Comparison of ENCODE assay signal across 16 cellular contexts in genomic region chr10:22042557-22043326, GRCh38. TPM values are rescaled to one million over a fixed set of nuclear protein-coding genes. Genes with fewer than 3 reads are reported as not detected.
DNase-seq lines count a peak whose midpoint lies in the region; ATAC-seq and TF ChIP-seq lines count a peak whose summit lies in the region.
"Had no signal": no experiment of that assay in that cellular context is flagged by ENCODE, and none has a peak within 500 bp of the region (broad histone marks: within the 10 kb centered on the region; RNA-seq: fewer than 3 reads in every experiment).

No MANE protein-coding gene starts in this region.

- H3K9me3 Mint-ChIP-seq in osteocyte (ENCODE audit: unreplicated experiment) (no peaks in the 10 kb centered on the region), natural killer cell (no peaks in the 10 kb centered on the region)
- H3K9me3 Mint-ChIP-seq in activated T-cell treated with anti-CD3 and anti-CD28 coated beads, Interleukin-2, amount 50 U/mL, for 24 hours = no peaks in the 10 kb centered on the region
- H3K9me3 Mint-ChIP-seq: activated CD4-positive, alpha-beta T cell treated with anti-CD3 and anti-CD28 coated beads, Interleukin-2, amount 10 ng/mL, durations not matched to agents 24 days and 14 days; T-helper 1 cell treated with Interleukin-12 subunit alpha and Interleukin-12 subunit beta and Interleukin-4 antibody, amounts not matched to agents 30 μg/mL and 1 μg/mL, for 36 hours had no signal

- DNase-seq in HCT116 (ENCODE audit: low read depth, low spot score) = peak; percentile 33
- DNase-seq in RPMI7951 (ENCODE audit: low read depth) = peak; percentile 24
- DNase-seq in left cardiac atrium = no peak
- DNase-seq in osteocyte (ENCODE audit: extremely low spot score, unreplicated experiment) = no peak
- DNase-seq in natural killer cell = no peak
- DNase-seq in activated T-cell treated with anti-CD3 and anti-CD28 coated beads, Interleukin-2, amount 50 U/mL, for 24 hours = no peak
- no peak for DNase-seq in brain microvascular endothelial cell
- DNase-seq: activated CD4-positive, alpha-beta T cell treated with anti-CD3 and anti-CD28 coated beads, Interleukin-2, amount 10 ng/mL, durations not matched to agents 24 days and 14 days; activated T-cell treated with anti-CD3 and anti-CD28 coated beads, Interleukin-2, amount 50 U/mL, for 72 hours; amygdala; CD4-positive, CD25-positive, alpha-beta regulatory T cell; NCI-H446 treated with DMSO at 0.1 percent for 48 hours had no signal

- peak overlapping the region; percentile 73 for H3K4me2 ChIP-seq in HCT116 (ENCODE audit: low read length)
- H3K4me2 ChIP-seq: PC-9 had no signal

- TF ChIP-seq POLR2A in HCT116 (IDR thresholded peaks at IDR 0.05; ENCODE audit: borderline replicate concordance, extremely low read depth, insufficient read depth, insufficient read length) = no peak

- peaks cover 17% of the 10 kb centered on the region for H3K4me1 Mint-ChIP-seq in osteocyte (ENCODE audit: unreplicated experiment)
- H3K4me1 Mint-ChIP-seq in natural killer cell = peaks cover 0 to 5% of the 10 kb centered on the region in 2 donors
- H3K4me1 Mint-ChIP-seq in activated T-cell treated with anti-CD3 and anti-CD28 coated beads, Interleukin-2, amount 50 U/mL, for 24 hours (ENCODE audit: low read depth) = peaks cover 5% of the 10 kb centered on the region
- H3K4me1 Mint-ChIP-seq: activated CD4-positive, alpha-beta T cell treated with anti-CD3 and anti-CD28 coated beads, Interleukin-2, amount 10 ng/mL, durations not matched to agents 24 days and 14 days; CD4-positive, CD25-positive, alpha-beta regulatory T cell had no signal

- H3K9ac ChIP-seq in HCT116 (ENCODE audit: low read length) = peak overlapping the region; percentile 44

- intact Hi-C loops in HCT116 (cut with micrococcal nuclease) = no loop called here
- intact Hi-C loops in left cardiac atrium (cut with DNase I) = no loop called here
- intact Hi-C loops in natural killer cell (cut with micrococcal nuclease) = no loop called here

- no peak for TF ChIP-seq CTCF in HCT116 (IDR thresholded peaks at IDR 0.05 in 2 of 3, conservative IDR thresholded peaks at IDR 0.05 in 1 of 3; ENCODE audit: borderline replicate concordance in 1 of 3, insufficient read depth in 1 of 3, low read depth in 2 of 3, low read length in 2 of 3)
- TF ChIP-seq CTCF in osteocyte (IDR thresholded peaks at IDR 0.05) = no peak
- TF ChIP-seq CTCF in natural killer cell (IDR thresholded peaks at IDR 0.05) = no peak
- no peak for TF ChIP-seq CTCF in brain microvascular endothelial cell (IDR thresholded peaks at IDR 0.05; ENCODE audit: low read depth, low read length, missing control alignments)

- CTCF ChIA-PET in HCT116 (lab: Charles Lee) = no interaction called here

- H3K36me3 Mint-ChIP-seq in osteocyte (ENCODE audit: unreplicated experiment) (no peaks in the 10 kb centered on the region), natural killer cell (no peaks in the 10 kb centered on the region)
- no peaks in the 10 kb centered on the region for H3K36me3 Mint-ChIP-seq in activated T-cell treated with anti-CD3 and anti-CD28 coated beads, Interleukin-2, amount 50 U/mL, for 24 hours (ENCODE audit: low read depth)
- H3K36me3 Mint-ChIP-seq: CD4-positive, CD25-positive, alpha-beta regulatory T cell had no signal

- H3K4me3 Mint-ChIP-seq in osteocyte (ENCODE audit: unreplicated experiment) = peak overlapping the region; percentile 26
- no peak overlapping the region for H3K4me3 Mint-ChIP-seq in natural killer cell
- no peak overlapping the region for H3K4me3 Mint-ChIP-seq in activated T-cell treated with anti-CD3 and anti-CD28 coated beads, Interleukin-2, amount 50 U/mL, for 24 hours
- H3K4me3 Mint-ChIP-seq: activated CD4-positive, alpha-beta T cell treated with anti-CD3 and anti-CD28 coated beads, Interleukin-2, amount 10 ng/mL, durations not matched to agents 24 days and 14 days; activated T-cell treated with anti-CD3 and anti-CD28 coated beads, Interleukin-2, amount 50 U/mL, for 72 hours; CD4-positive, CD25-positive, alpha-beta regulatory T cell; T-helper 1 cell treated with Interleukin-12 subunit alpha and Interleukin-12 subunit beta and Interleukin-4 antibody, amounts not matched to agents 30 μg/mL and 1 μg/mL, for 36 hours had no signal

- TF ChIP-seq RAD21 in HCT116 (IDR thresholded peaks at IDR 0.05; ENCODE audit: low read depth) = peak; percentile 4; the same call in 1 of the 2 replicates

- H3K27ac Mint-ChIP-seq in osteocyte (ENCODE audit: unreplicated experiment) = peak overlapping the region; percentile 33
- no peak overlapping the region for H3K27ac Mint-ChIP-seq in natural killer cell
- H3K27ac Mint-ChIP-seq in activated T-cell treated with anti-CD3 and anti-CD28 coated beads, Interleukin-2, amount 50 U/mL, for 24 hours = no peak overlapping the region
- H3K27ac Mint-ChIP-seq: activated CD4-positive, alpha-beta T cell treated with anti-CD3 and anti-CD28 coated beads, Interleukin-2, amount 10 ng/mL, durations not matched to agents 24 days and 14 days; CD4-positive, CD25-positive, alpha-beta regulatory T cell; T-helper 1 cell treated with Interleukin-12 subunit alpha and Interleukin-12 subunit beta and Interleukin-4 antibody, amounts not matched to agents 30 μg/mL and 1 μg/mL, for 36 hours had no signal

- H3K79me2 ChIP-seq in HCT116 (ENCODE audit: insufficient read depth, low read length) = no peaks in the 10 kb centered on the region

- no peaks in the 10 kb centered on the region for H3K36me3 ChIP-seq in HCT116 (ENCODE audit: control insufficient read depth in 1 of 2, insufficient read depth in 2 of 2, low read length in 2 of 2)
- H3K36me3 ChIP-seq in brain microvascular endothelial cell (replicated peaks) = no peaks in the 10 kb centered on the region
- H3K36me3 ChIP-seq: gastroesophageal sphincter had no signal

- ATAC-seq in HCT116 = peak; percentile 87
- ATAC-seq in left cardiac atrium = peak; percentile 71 to 72
- no peak for ATAC-seq in natural killer cell
- ATAC-seq in HG02970 (IDR thresholded peaks at IDR 0.05; ENCODE audit: low FRiP score, unreplicated experiment) = no peak
- ATAC-seq: activated T-cell treated with anti-CD3 and anti-CD28 coated beads, Interleukin-2, amount 50 U/mL, for 72 hours; gastroesophageal sphincter had no signal

- POLR2A ChIA-PET in HCT116 (lab: Charles Lee) = no interaction called here

- in situ Hi-C loops in brain microvascular endothelial cell (cut with HindIII; ENCODE audit: low pct_ligation_motif_present, low sequenced_read_pairs) = no loop called here

- peak overlapping the region; percentile 44 for H3K27ac ChIP-seq in HCT116 (ENCODE audit: low read depth, low read length)
- H3K27ac ChIP-seq in brain microvascular endothelial cell = no peak overlapping the region
- H3K27ac ChIP-seq: gastroesophageal sphincter, PC-9 had no signal

- H4K20me1 ChIP-seq in HCT116 (ENCODE audit: insufficient read depth) = no peaks in the 10 kb centered on the region

- H2AFZ ChIP-seq in HCT116 (ENCODE audit: low read depth, low read length, poor library complexity, severe bottlenecking) = peak overlapping the region; percentile 96
- H2AFZ ChIP-seq: PC-9 had no signal

- BruUV-seq in HCT116 (replicated peaks; lab: Mats Ljungman, UMichigan) = no TSS peak

- peaks cover 0 to 19% of the 10 kb centered on the region in 2 experiments; a peak in 3 of 4 replicates for H3K4me1 ChIP-seq in HCT116 (ENCODE audit: control insufficient read depth in 1 of 2, insufficient read depth in 2 of 2, low read length in 2 of 2)
- H3K4me1 ChIP-seq: gastroesophageal sphincter had no signal

- no peaks in the 10 kb centered on the region for H3K9me3 ChIP-seq in HCT116 (ENCODE audit: control insufficient read depth in 1 of 2, insufficient read depth in 1 of 2, low read depth in 1 of 2, low read length in 2 of 2)
- H3K9me3 ChIP-seq: gastroesophageal sphincter had no signal

- H3K4me3 ChIP-seq in HCT116 (replicated peaks in 1 of 2; ENCODE audit: low read depth in 1 of 2, low read length in 2 of 2) = peak overlapping the region; percentile 37 to 54
- H3K4me3 ChIP-seq in brain microvascular endothelial cell (ENCODE audit: low read depth, low read length) = no peak overlapping the region
- H3K4me3 ChIP-seq: gastroesophageal sphincter, PC-9 had no signal

- no peaks in the 10 kb centered on the region for H3K27me3 ChIP-seq in HCT116 (ENCODE audit: insufficient read depth, low read length)
- H3K27me3 ChIP-seq in brain microvascular endothelial cell (replicated peaks) = peaks cover 2% of the 10 kb centered on the region

- RAD21 ChIA-PET in HCT116 (lab: Charles Lee; ENCODE audit: low non-redundant PET in 1 of 2, low total read pairs in 2 of 2, uncharacterized antibody in 2 of 2, unreplicated experiment in 2 of 2) = no interaction called here

- H3K9me2 ChIP-seq in HCT116 (ENCODE audit: insufficient read depth) = no peaks in the 10 kb centered on the region

- H3K27me3 Mint-ChIP-seq in osteocyte (ENCODE audit: unreplicated experiment) (peaks cover 14% of the 10 kb centered on the region), natural killer cell (ENCODE audit: low read depth in 2 of 2) (peaks cover 31 to 40% of the 10 kb centered on the region in 2 donors)
- H3K27me3 Mint-ChIP-seq in activated T-cell treated with anti-CD3 and anti-CD28 coated beads, Interleukin-2, amount 50 U/mL, for 24 hours = peaks cover 38% of the 10 kb centered on the region

TF ChIP-seq in HCT116, 20 proteins besides CTCF, POLR2A, EP300 and RAD21 (continues in another document):
- no peak for TF ChIP-seq EZH2phosphoT487 (IDR thresholded peaks at IDR 0.05; ENCODE audit: borderline replicate concordance)
- no peak for TF ChIP-seq FOSL1 (IDR thresholded peaks at IDR 0.05; ENCODE audit: low read depth)
- TF ChIP-seq SIN3A (IDR thresholded peaks at IDR 0.05; ENCODE audit: low read depth) = no peak
- TF ChIP-seq SP1 (IDR thresholded peaks at IDR 0.05; ENCODE audit: low read depth) = 0 out of 2 replicates have a peak, but pooled peaks have one; percentile 11
- TF ChIP-seq MAX (IDR thresholded peaks at IDR 0.05) = no peak

RNA-seq across cellular contexts. Expression of gene DNAJC1, which starts 39.2 kb away (rescaled TPM):
- total RNA-seq in HCT116 (2021; ENCODE audit: unreplicated experiment) (17.9 TPM), left cardiac atrium (10 to 100 TPM; 16.1 to 20.8 TPM), osteocyte (36.4 and 38.4 TPM in 2 replicates), natural killer cell (10 to 100 TPM; 38.4 to 63.7 (median 50.6) TPM)
- polyA plus RNA-seq in HCT116 (2012) = 14.4 and 18.2 TPM in 2 replicates
- total RNA-seq in RPMI7951 (2014; rRNA removed; shearing (Covaris generic)) = 30.5 and 42.0 TPM in 2 replicates

Comparison
In these comparisons a context has a peak if more than half of its experiments do, and no peak if none do; other contexts are left out.
1. ATAC-seq: peak in HCT116 (single experiment) and left cardiac atrium (2 of 2); none in natural killer cell (0 of 3) and HG02970 (single experiment).
2. DNase-seq: peak in HCT116 (single experiment) and RPMI7951 (single experiment); none in left cardiac atrium (single experiment), osteocyte (single experiment), natural killer cell (single experiment), activated T-cell treated with anti-CD3 and anti-CD28 coated beads, Interleukin-2, amount 50 U/mL, for 24 hours (single experiment) and brain microvascular endothelial cell (single experiment).